ENCODE assay signal across 25 cellular contexts in the genomic region with DNA sequence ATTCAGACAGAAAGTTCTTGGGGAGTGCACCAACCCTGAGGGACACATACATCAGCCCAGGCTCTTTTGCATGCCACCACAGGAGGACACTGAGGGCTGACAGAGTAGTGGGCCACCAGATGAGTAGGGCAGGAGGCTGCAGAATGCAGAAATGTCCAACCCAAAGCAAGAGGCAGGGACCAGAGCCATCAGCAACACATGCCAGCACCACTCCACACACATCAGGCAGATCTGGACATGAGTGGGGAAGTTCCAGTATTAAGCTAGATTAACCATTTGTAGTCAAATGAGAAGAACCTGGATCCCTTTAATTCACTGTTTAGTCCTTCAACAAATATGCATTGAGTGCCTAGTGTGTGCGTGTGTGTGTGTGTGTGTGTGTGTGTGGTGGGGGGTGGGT.
"Had no signal": no experiment of that assay in that cellular context is flagged by ENCODE, and none has a peak within 500 bp of the region (broad histone marks: within the 10 kb centered on the region; RNA-seq: fewer than 3 reads in every experiment).

No MANE protein-coding gene starts in this region.

- H3K27me3 ChIP-seq: colonic mucosa, ovary, transverse colon had no signal

- H3K9me3 ChIP-seq: colonic mucosa, uterus had no signal

- H3K4me1 ChIP-seq: colonic mucosa, left ventricle myocardium inferior, psoas muscle, stomach, uterus had no signal

- FAIRE-seq: bronchial epithelial cell, TTC549 had no signal

- ATAC-seq: activated T-helper 17 cell treated with anti-CD3 and anti-CD28 coated beads, Interleukin-2, amount 50 U/mL, for 72 hours; natural killer cell treated with Interleukin-12 subunit alpha and Interleukin-12 subunit beta and Interleukin-15 and Interleukin-18, amount 100 ng/mL, for 72 hours; psoas muscle; stimulated activated effector memory CD8-positive, alpha-beta T cell treated with anti-CD3 and anti-CD28 coated beads, Interleukin-12 subunit alpha, Interleukin-12 subunit beta, amount 100 ng/mL, for 72 hours; T-cell had no signal

- H3K27ac ChIP-seq: colonic mucosa, epithelial cell of prostate, left ventricle myocardium inferior, ovary, psoas muscle, stomach, transverse colon, uterus had no signal

- DNase-seq: activated CD4-positive, alpha-beta T cell treated with anti-CD3 and anti-CD28 coated beads for 1 hour; activated CD8-positive, alpha-beta memory T cell treated with anti-CD3 and anti-CD28 coated beads for 24 hours; activated CD8-positive, alpha-beta memory T cell treated with anti-CD3 and anti-CD28 coated beads, Interleukin-2, amount 50 U/mL, for 4 hours; activated T-cell treated with anti-CD3 and anti-CD28 coated beads, Interleukin-2, amount 50 U/mL, for 24 hours; amniotic stem cell; colonic mucosa; islet precursor cell; left ventricle myocardium inferior; midbrain; ovary; psoas muscle; right cardiac atrium; stimulated activated CD4-positive, alpha-beta T cell treated with anti-CD3 and anti-CD28 coated beads, Interleukin-2, amount 100 ng/mL, for 24 hours; stomach; T-cell; transverse colon; uterus had no signal

- H3K4me3 ChIP-seq: colonic mucosa, heart left ventricle, left ventricle myocardium inferior, ovary, psoas muscle, skin epidermis, stomach, transverse colon, uterus had no signal

- H3K36me3 ChIP-seq: colonic mucosa, heart left ventricle, left ventricle myocardium inferior, ovary, stomach, transverse colon, uterus had no signal
